8 cellular contexts compared by ENCODE assay signal in the genomic region with DNA sequence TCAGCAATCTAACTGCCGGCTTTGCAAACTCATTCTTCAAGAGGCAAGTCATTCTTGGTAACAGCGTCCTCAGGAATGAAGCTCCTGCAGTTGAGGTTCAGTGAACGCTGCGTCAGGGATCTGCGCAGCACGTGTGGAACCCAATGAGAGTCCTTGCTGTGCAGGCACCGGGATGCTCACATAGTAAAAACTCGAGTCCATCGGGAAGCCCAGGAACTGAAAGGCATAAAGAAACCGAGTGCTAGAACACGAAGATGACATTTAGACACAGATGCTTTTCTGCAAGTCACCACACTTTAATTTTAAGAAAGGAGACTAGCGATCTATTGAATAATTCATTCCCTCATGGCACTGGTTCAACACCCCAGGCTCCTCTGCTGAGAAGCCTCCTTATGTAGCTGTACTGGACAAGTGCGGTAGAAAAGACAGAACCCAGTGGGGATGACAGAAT. TPM values are rescaled to one million over a fixed set of nuclear protein-coding genes. Genes with fewer than 3 reads are reported as not detected.
DNase-seq lines count a peak whose midpoint lies in the region; TF ChIP-seq lines count a peak whose summit lies in the region.
"Had no signal": no experiment of that assay in that cellular context is flagged by ENCODE, and none has a peak within 500 bp of the region (broad histone marks: within the 10 kb centered on the region; RNA-seq: fewer than 3 reads in every experiment).

No MANE protein-coding gene starts in this region.

- peak overlapping the region in 1 of 8 donors; percentile 67 for H3K27ac Mint-ChIP-seq in CD8-positive, alpha-beta memory T cell

- no peak for TF ChIP-seq POLR2A in ovary (IDR thresholded peaks at IDR 0.05)

- no peak overlapping the region for H3K27ac ChIP-seq in CD8-positive, alpha-beta memory T cell (ENCODE audit: low read depth, low read length)
- H3K27ac ChIP-seq in neuronal stem cell (replicated peaks; ENCODE audit: low read length), result peak overlapping the region; percentile 34
- H3K27ac ChIP-seq in ovary, result no peak overlapping the region

- no peak for TF ChIP-seq EP300 in ovary (IDR thresholded peaks at IDR 0.05)

- intact Hi-C loops in ovary (cut with DNase I), result loop anchor here in 1 of 4 donors (5.0 kb wide), 1 partner anchor 337 kb away; no protein-coding TSS in a partner anchor

- TF ChIP-seq CTCF in ovary (IDR thresholded peaks at IDR 0.05), result no peak

- H3K36me3 Mint-ChIP-seq in CD8-positive, alpha-beta memory T cell, result peaks cover 0 to 5% (median 0%) of the 10 kb centered on the region in 3 donors

- no peak overlapping the region for H2BK5ac ChIP-seq in neuronal stem cell (ENCODE audit: low read length)

- H2BK15ac ChIP-seq in neuronal stem cell (ENCODE audit: low read length), result no peak overlapping the region

- no peak overlapping the region for H2BK12ac ChIP-seq in neuronal stem cell (ENCODE audit: low read length)

- no peak overlapping the region for H3K18ac ChIP-seq in neuronal stem cell (ENCODE audit: low read length)

- no peak overlapping the region for H3K4ac ChIP-seq in neuronal stem cell (ENCODE audit: low read length)

- no peaks in the 10 kb centered on the region for H3K9me3 ChIP-seq in CD8-positive, alpha-beta memory T cell (ENCODE audit: low read length)
- H3K9me3 ChIP-seq in neuronal stem cell (replicated peaks in 1 of 2; ENCODE audit: control insufficient read depth in 2 of 2, insufficient read depth in 1 of 2, low read depth in 1 of 2, low read length in 2 of 2), result peaks cover 0 to under 1% of the 10 kb centered on the region in 2 donors
- H3K9me3 ChIP-seq in ovary, result no peaks in the 10 kb centered on the region

- peak overlapping the region; percentile 69 to 93 (median 82) for H3K4me3 Mint-ChIP-seq in CD8-positive, alpha-beta memory T cell

- H4K8ac ChIP-seq in neuronal stem cell (ENCODE audit: low read depth, low read length), result no peak overlapping the region

- no peak overlapping the region for H3K4me3 ChIP-seq in CD8-positive, alpha-beta memory T cell (ENCODE audit: low read length)
- H3K4me3 ChIP-seq in neuronal stem cell (ENCODE audit: low read length in 2 of 2) (no peak overlapping the region), ovary (no peak overlapping the region)

- H3K4me1 ChIP-seq in CD8-positive, alpha-beta memory T cell (ENCODE audit: insufficient read depth, low read length), result peaks cover 17% of the 10 kb centered on the region
- H3K4me1 ChIP-seq in neuronal stem cell (ENCODE audit: control insufficient read depth in 2 of 2, insufficient read depth in 1 of 2, low read depth in 1 of 2, low read length in 2 of 2), result peaks cover 4 to 17% of the 10 kb centered on the region in 2 donors
- peaks cover 10% of the 10 kb centered on the region for H3K4me1 ChIP-seq in ovary (ENCODE audit: insufficient read depth)

- H2BK120ac ChIP-seq in neuronal stem cell (ENCODE audit: low read depth, low read length), result no peak overlapping the region

- no CpG with 5 or more reads among the region's 13 CpGs for WGBS in neuronal stem cell (ENCODE audit: extremely low coverage in 2 of 2, insufficient read length in 2 of 2, insufficient replicate concordance in 1 of 2), 2 donors
- WGBS in ovary, 3 donors, result 68 to 79% (median 71%) methylated on average over 13 of the region's 13 CpGs

- H3K27me3 ChIP-seq in CD8-positive, alpha-beta memory T cell (ENCODE audit: insufficient read depth, low read length, poor library complexity, severe bottlenecking), result peaks cover 11% of the 10 kb centered on the region
- H3K27me3 ChIP-seq in neuronal stem cell (ENCODE audit: control insufficient read depth in 3 of 3, insufficient read depth in 3 of 3, low read depth in 1 of 3, low read length in 3 of 3) (no peaks in the 10 kb centered on the region), ovary (peaks cover 3% of the 10 kb centered on the region)

- POLR2A ChIA-PET in CD8-positive, alpha-beta memory T cell (lab: Charles Lee), result no interaction called here

- peaks cover 16 to 30% (median 28%) of the 10 kb centered on the region in 3 donors for H3K4me1 Mint-ChIP-seq in CD8-positive, alpha-beta memory T cell

- peaks cover 0 to 12% (median 5%) of the 10 kb centered on the region in 5 donors for H3K9me3 Mint-ChIP-seq in CD8-positive, alpha-beta memory T cell

- H3K4me2 ChIP-seq in neuronal stem cell (ENCODE audit: insufficient read depth, low read length, poor library complexity, severe bottlenecking), result no peak overlapping the region

- CTCF ChIA-PET in CD8-positive, alpha-beta memory T cell (lab: Charles Lee), result no interaction called here

- no peaks in the 10 kb centered on the region for H3K36me3 ChIP-seq in CD8-positive, alpha-beta memory T cell (ENCODE audit: insufficient read depth, low read length)
- H3K36me3 ChIP-seq in neuronal stem cell (replicated peaks in 1 of 2; ENCODE audit: control insufficient read depth in 2 of 2, insufficient read depth in 2 of 2, low read length in 2 of 2) (peaks cover 4 to 7% of the 10 kb centered on the region in 2 donors), ovary (no peaks in the 10 kb centered on the region)

- no peak overlapping the region for H2AFZ ChIP-seq in neuronal stem cell (ENCODE audit: low read length)

- peaks cover 9% of the 10 kb centered on the region for H3K79me1 ChIP-seq in neuronal stem cell (ENCODE audit: low read depth, low read length)

- H3K27me3 Mint-ChIP-seq in CD8-positive, alpha-beta memory T cell, result peaks cover 48 to 59% of the 10 kb centered on the region in 2 donors

- no peak overlapping the region for H3K9ac ChIP-seq in neuronal stem cell (ENCODE audit: low read depth, low read length, poor library complexity)

- DNase-seq in CD8-positive, alpha-beta memory T cell, result no peak
- peak; percentile 20 for DNase-seq in NCI-H69 (lab: John Stamatoyannopoulos, UW)
- peak; percentile 67 for DNase-seq in epidermal melanocyte (ENCODE audit: insufficient read length, low spot score)
- no peak for DNase-seq in neuronal stem cell (ENCODE audit: low spot score)
- no peak for DNase-seq in NK-92 treated with Interleukin-12 subunit alpha and Interleukin-12 subunit beta, amount 100 ng/mL, for 24 hours (lab: John Stamatoyannopoulos, UW)
- no peak for DNase-seq in NCI-H2029 treated with DMSO at 0.1 percent for 48 hours (lab: John Stamatoyannopoulos, UW)
- DNase-seq in ovary, result no peak
- DNase-seq: activated CD4-positive, alpha-beta T cell treated with anti-CD3 and anti-CD28 coated beads for 4 hours had no signal

- H3K23ac ChIP-seq in neuronal stem cell (ENCODE audit: low read depth, low read length, poor library complexity), result no peak overlapping the region

- no peak overlapping the region for H2AK5ac ChIP-seq in neuronal stem cell (ENCODE audit: low read depth, low read length)

- no peak overlapping the region for H3K14ac ChIP-seq in neuronal stem cell (ENCODE audit: low read length)

- no peak overlapping the region for H4K91ac ChIP-seq in neuronal stem cell (ENCODE audit: low read depth, low read length, poor library complexity)

RNA-seq across cellular contexts. Expression of a gene that starts 2.1 kb away (rescaled TPM):
- 10 to 100 TPM; 19.0 to 21.3 TPM for total RNA-seq in CD8-positive, alpha-beta memory T cell
- 3.5 TPM for polyA plus RNA-seq in CD8-positive, alpha-beta memory T cell
- polyA plus RNA-seq in neuronal stem cell (2013, experiment 1 of 2), result 182 TPM
- 190 TPM for polyA plus RNA-seq in neuronal stem cell (2013, experiment 2 of 2)
- 100 to 1,000 TPM in 4 of 7 donors, 10 to 100 TPM in 3; 68.7 to 266 (median 107) TPM for total RNA-seq in ovary
- 10 to 100 TPM; 24.4 to 50.6 TPM for polyA plus RNA-seq in ovary

Comparison
In these comparisons a context has a peak if more than half of its experiments do, and no peak if none do; other contexts are left out.
1. DNase-seq: peak in NCI-H69 (single experiment) and epidermal melanocyte (single experiment); none in CD8-positive, alpha-beta memory T cell (0 of 5), neuronal stem cell (single experiment), NK-92 treated with Interleukin-12 subunit alpha and Interleukin-12 subunit beta, amount 100 ng/mL, for 24 hours (single experiment), NCI-H2029 treated with DMSO at 0.1 percent for 48 hours (single experiment) and ovary (0 of 5).